In genomic region chr15:46366360-46367007, GRCh38 we compare ENCODE assay signal across 21 cellular contexts.
"Had no signal": no experiment of that assay in that cellular context is flagged by ENCODE, and none has a peak within 500 bp of the region (broad histone marks: within the 10 kb centered on the region; RNA-seq: fewer than 3 reads in every experiment).

No MANE protein-coding gene starts in this region.

- H3K4me3 Mint-ChIP-seq: activated B cell treated with CpG ODN at 0.5 μM for 24 hours; activated CD4-positive, alpha-beta T cell treated with anti-CD3 and anti-CD28 coated beads for 36 hours; activated naive CD8-positive, alpha-beta T cell treated with anti-CD3 and anti-CD28 coated beads for 36 hours; activated T-cell treated with anti-CD3 and anti-CD28 coated beads, Interleukin-2, amount 50 U/mL, for 4 hours; immature natural killer cell; nephron progenitor cell; T-helper 1 cell treated with Interleukin-12 subunit alpha and Interleukin-12 subunit beta and Interleukin-4 antibody, amounts not matched to agents 30 μg/mL and 1 μg/mL, for 36 hours had no signal

- H3K9me3 ChIP-seq: transverse colon, vagina had no signal

- H3K4me1 ChIP-seq: transverse colon, vagina had no signal

- H3K4me3 ChIP-seq: hepatocyte, transverse colon, vagina had no signal

- ATAC-seq: activated CD4-positive, alpha-beta T cell treated with anti-CD3 and anti-CD28 coated beads for 36 hours; activated T-cell treated with anti-CD3 and anti-CD28 coated beads, Interleukin-2, amount 50 U/mL, for 4 hours; stimulated activated naive CD8-positive, alpha-beta T cell treated with anti-CD3 and anti-CD28 coated beads, Interleukin-15, Interleukin-2, amounts not matched to agents 100 U/mL and 50 U/mL, for 24 hours had no signal

- H3K27ac Mint-ChIP-seq: activated B cell treated with CpG ODN at 0.5 μM for 24 hours; activated CD4-positive, alpha-beta T cell treated with anti-CD3 and anti-CD28 coated beads for 36 hours; activated naive CD8-positive, alpha-beta T cell treated with anti-CD3 and anti-CD28 coated beads for 36 hours; immature natural killer cell; nephron progenitor cell; T-helper 1 cell treated with Interleukin-12 subunit alpha and Interleukin-12 subunit beta and Interleukin-4 antibody, amounts not matched to agents 30 μg/mL and 1 μg/mL, for 36 hours had no signal

- H3K27me3 Mint-ChIP-seq: activated B cell treated with CpG ODN at 0.5 μM for 24 hours; activated CD4-positive, alpha-beta T cell treated with anti-CD3 and anti-CD28 coated beads for 36 hours; activated naive CD8-positive, alpha-beta T cell treated with anti-CD3 and anti-CD28 coated beads for 36 hours had no signal

- H3K4me1 Mint-ChIP-seq: activated B cell treated with CpG ODN at 0.5 μM for 24 hours; activated CD4-positive, alpha-beta T cell treated with anti-CD3 and anti-CD28 coated beads for 36 hours; activated naive CD8-positive, alpha-beta T cell treated with anti-CD3 and anti-CD28 coated beads for 36 hours; immature natural killer cell; nephron progenitor cell had no signal

- H3K27ac ChIP-seq: hepatocyte, transverse colon, vagina had no signal

- H3K36me3 ChIP-seq: transverse colon, vagina had no signal

- H3K27me3 ChIP-seq: hepatocyte, transverse colon, vagina had no signal

- DNase-seq: activated B cell treated with CpG ODN at 0.5 μM for 24 hours; activated CD4-positive, alpha-beta T cell treated with anti-CD3 and anti-CD28 coated beads for 36 hours; activated CD4-positive, alpha-beta T cell treated with anti-CD3 and anti-CD28 coated beads, Interleukin-2, amount 50 U/mL, for 4 hours; activated CD8-positive, alpha-beta memory T cell treated with anti-CD3 and anti-CD28 coated beads for 24 hours; activated CD8-positive, alpha-beta memory T cell treated with anti-CD3 and anti-CD28 coated beads, Interleukin-2, amount 50 U/mL, for 48 hours; activated naive CD4-positive, alpha-beta T cell treated with Interleukin-2 at 50 U/mL for 16 hours; activated naive CD8-positive, alpha-beta T cell treated with anti-CD3 and anti-CD28 coated beads for 36 hours; activated T-cell treated with anti-CD3 and anti-CD28 coated beads, Interleukin-2, amount 50 U/mL, for 4 hours; amniotic stem cell; effector CD4-positive, alpha-beta T cell; erythroblast; immature natural killer cell; kidney glomerular epithelial cell; nephron progenitor cell; stimulated activated CD4-positive, alpha-beta T cell treated with anti-CD3 and anti-CD28 coated beads, Interleukin-4, amount 100 ng/mL, for 4 hours; stimulated activated naive CD8-positive, alpha-beta T cell treated with anti-CD3 and anti-CD28 coated beads, Interleukin-15, Interleukin-2, amounts not matched to agents 100 U/mL and 50 U/mL, for 24 hours; T1000; transverse colon had no signal

- H3K36me3 Mint-ChIP-seq: activated naive CD8-positive, alpha-beta T cell treated with anti-CD3 and anti-CD28 coated beads for 36 hours had no signal
